Comparison of ENCODE assay signal across 14 cellular contexts in the genomic region with DNA sequence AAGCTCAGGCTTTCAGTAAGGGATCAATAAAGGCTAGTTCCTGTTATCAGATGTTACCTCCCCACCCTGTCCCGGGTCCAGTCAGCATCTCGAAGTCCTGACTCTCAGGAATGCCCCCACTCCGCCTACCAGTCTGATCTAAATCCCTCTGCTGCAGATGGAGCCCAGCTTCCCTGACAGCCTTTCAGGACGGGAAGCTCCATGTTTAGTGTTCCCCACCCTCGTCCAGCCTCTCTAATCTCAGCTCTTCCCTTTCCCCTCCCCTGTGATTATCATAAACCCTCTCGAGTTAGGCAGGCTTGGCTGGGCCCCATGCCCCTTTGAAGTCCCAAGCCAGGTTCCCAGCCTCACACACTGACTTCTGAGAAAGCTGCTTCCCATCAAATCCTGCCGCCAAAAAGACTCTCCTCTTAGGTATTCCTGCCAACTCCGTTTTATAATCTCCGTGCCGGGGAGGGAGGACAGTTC. TPM values are rescaled to one million over a fixed set of nuclear protein-coding genes. Genes with fewer than 3 reads are reported as not detected.
A peak's percentile ranks its signal among the peaks of the same experiment; 100 is the strongest.
DNase-seq lines count a peak whose midpoint lies in the region; ATAC-seq and TF ChIP-seq lines count a peak whose summit lies in the region.
"Had no signal": no experiment of that assay in that cellular context is flagged by ENCODE, and none has a peak within 500 bp of the region (broad histone marks: within the 10 kb centered on the region; RNA-seq: fewer than 3 reads in every experiment).

No MANE protein-coding gene starts in this region.

- no peak overlapping the region for H3K4me2 ChIP-seq in HCT116 (ENCODE audit: low read length)

- H3K4me1 Mint-ChIP-seq in activated CD8-positive, alpha-beta memory T cell treated with anti-CD3 and anti-CD28 coated beads, Interleukin-2, amount 10 ng/mL, durations not matched to agents 7 days and 5 days = no peaks in the 10 kb centered on the region

- H3K27ac ChIP-seq in A673 (ENCODE audit: low read depth, low read length, poor library complexity, severe bottlenecking) = no peak overlapping the region
- no peak overlapping the region for H3K27ac ChIP-seq in HCT116 (ENCODE audit: low read depth, low read length)
- H3K27ac ChIP-seq in WERI-Rb-1 = peak overlapping the region; percentile 19; the same call in 1 of the 2 replicates
- H3K27ac ChIP-seq: tibial nerve had no signal

- no peaks in the 10 kb centered on the region for H3K27me3 ChIP-seq in A673 (replicated peaks; ENCODE audit: insufficient read depth, low read depth, low read length, poor library complexity)
- no peaks in the 10 kb centered on the region for H3K27me3 ChIP-seq in HCT116 (ENCODE audit: insufficient read depth, low read length)
- no peaks in the 10 kb centered on the region for H3K27me3 ChIP-seq in WERI-Rb-1 (ENCODE audit: insufficient read depth, low read depth, severe bottlenecking)

- no peak overlapping the region for H3K4me3 Mint-ChIP-seq in activated CD8-positive, alpha-beta memory T cell treated with anti-CD3 and anti-CD28 coated beads, Interleukin-2, amount 10 ng/mL, durations not matched to agents 7 days and 5 days
- H3K4me3 Mint-ChIP-seq: naive thymus-derived CD8-positive, alpha-beta T cell had no signal

- BruUV-seq in A673 (replicated peaks; lab: Mats Ljungman, UMichigan) = no TSS peak
- no TSS peak for BruUV-seq in HCT116 (replicated peaks; lab: Mats Ljungman, UMichigan)

- no peak for TF ChIP-seq POLR2A in HCT116 (IDR thresholded peaks at IDR 0.05; ENCODE audit: borderline replicate concordance, extremely low read depth, insufficient read depth, insufficient read length)
- no peak for TF ChIP-seq POLR2A in GM18505 (IDR thresholded peaks at IDR 0.05; ENCODE audit: borderline replicate concordance, extremely low read depth, insufficient read depth, insufficient read length)

- no peak for TF ChIP-seq RAD21 in HCT116 (IDR thresholded peaks at IDR 0.05; ENCODE audit: low read depth)

- no peak overlapping the region for H2AFZ ChIP-seq in HCT116 (ENCODE audit: low read depth, low read length, poor library complexity, severe bottlenecking)

- no peaks in the 10 kb centered on the region for H3K9me3 ChIP-seq in A673 (ENCODE audit: low read depth, low read length, poor library complexity, severe bottlenecking)
- H3K9me3 ChIP-seq in HCT116 (ENCODE audit: control insufficient read depth in 1 of 2, insufficient read depth in 1 of 2, low read depth in 1 of 2, low read length in 2 of 2) = no peaks in the 10 kb centered on the region
- H3K9me3 ChIP-seq in WERI-Rb-1 (ENCODE audit: severe bottlenecking) = no peaks in the 10 kb centered on the region
- H3K9me3 ChIP-seq: tibial nerve had no signal

- H3K9me3 Mint-ChIP-seq in activated CD8-positive, alpha-beta memory T cell treated with anti-CD3 and anti-CD28 coated beads, Interleukin-2, amount 10 ng/mL, durations not matched to agents 7 days and 5 days (ENCODE audit: low read depth) = no peaks in the 10 kb centered on the region
- H3K9me3 Mint-ChIP-seq: naive thymus-derived CD8-positive, alpha-beta T cell had no signal

- H3K27ac Mint-ChIP-seq in activated CD8-positive, alpha-beta memory T cell treated with anti-CD3 and anti-CD28 coated beads, Interleukin-2, amount 10 ng/mL, durations not matched to agents 7 days and 5 days = no peak overlapping the region

- no peak overlapping the region for H3K9ac ChIP-seq in HCT116 (ENCODE audit: low read length)

- H3K27me3 Mint-ChIP-seq in activated CD8-positive, alpha-beta memory T cell treated with anti-CD3 and anti-CD28 coated beads, Interleukin-2, amount 10 ng/mL, durations not matched to agents 7 days and 5 days = peaks cover 36% of the 10 kb centered on the region

- POLR2A ChIA-PET in A673 (lab: Charles Lee; ENCODE audit: low non-redundant PET) = interaction anchor here (0.5 kb wide), 1 partner anchor 109 kb away, joined by 3 read pairs; no protein-coding TSS in a partner anchor
- POLR2A ChIA-PET in HCT116 (lab: Charles Lee) = no interaction called here

- DNase-seq in A673 (ENCODE audit: low spot score) (peak; percentile 82), HCT116 (ENCODE audit: low read depth, low spot score) (no peak), WERI-Rb-1 (peak; percentile 93), left kidney (ENCODE audit: low read depth, low spot score) (peak; percentile 71), SHP77 treated with DMSO at 0.1 percent for 48 hours (lab: John Stamatoyannopoulos, UW) (no peak)
- DNase-seq in activated CD8-positive, alpha-beta memory T cell treated with anti-CD3 and anti-CD28 coated beads, Interleukin-2, amount 10 ng/mL, durations not matched to agents 7 days and 5 days = no peak
- DNase-seq: head of caudate nucleus; MV-4-11; naive thymus-derived CD8-positive, alpha-beta T cell; NCI-H2171 had no signal

- H3K36me3 ChIP-seq in A673 (ENCODE audit: insufficient read depth, low read length, poor library complexity, severe bottlenecking) (no peaks in the 10 kb centered on the region), HCT116 (ENCODE audit: control insufficient read depth in 1 of 2, insufficient read depth in 2 of 2, low read length in 2 of 2) (no peaks in the 10 kb centered on the region), WERI-Rb-1 (no peaks in the 10 kb centered on the region)
- H3K36me3 ChIP-seq: tibial nerve had no signal

- H3K36me3 Mint-ChIP-seq in activated CD8-positive, alpha-beta memory T cell treated with anti-CD3 and anti-CD28 coated beads, Interleukin-2, amount 10 ng/mL, durations not matched to agents 7 days and 5 days = no peaks in the 10 kb centered on the region

- no peak overlapping the region for H3K4me3 ChIP-seq in A673 (ENCODE audit: low read depth, low read length, poor library complexity, severe bottlenecking)
- H3K4me3 ChIP-seq in HCT116 (replicated peaks in 1 of 2; ENCODE audit: low read depth in 1 of 2, low read length in 2 of 2) = no peak overlapping the region
- peak overlapping the region; percentile 43 for H3K4me3 ChIP-seq in WERI-Rb-1 (ENCODE audit: low read depth, low read length)
- H3K4me3 ChIP-seq: tibial nerve had no signal

- intact Hi-C loops in A673 (cut with micrococcal nuclease; ENCODE audit: unreplicated experiment) = no loop called here
- intact Hi-C loops in HCT116 (cut with micrococcal nuclease) = no loop called here

- no peak for TF ChIP-seq CTCF in A673 (conservative IDR thresholded peaks at IDR 0.05; ENCODE audit: low read depth, low read length)
- no peak for TF ChIP-seq CTCF in HCT116 (IDR thresholded peaks at IDR 0.05 in 2 of 3, conservative IDR thresholded peaks at IDR 0.05 in 1 of 3; ENCODE audit: borderline replicate concordance in 1 of 3, insufficient read depth in 1 of 3, low read depth in 2 of 3, low read length in 2 of 3)
- TF ChIP-seq CTCF in WERI-Rb-1 (IDR thresholded peaks at IDR 0.05; ENCODE audit: low read depth, low read length) = no peak

- RAD21 ChIA-PET in HCT116 (lab: Charles Lee; ENCODE audit: low non-redundant PET in 1 of 2, low total read pairs in 2 of 2, uncharacterized antibody in 2 of 2, unreplicated experiment in 2 of 2) = no interaction called here

- H3K4me1 ChIP-seq in A673 (ENCODE audit: insufficient read depth, low read length, poor library complexity, severe bottlenecking) (peaks cover 16% of the 10 kb centered on the region), HCT116 (ENCODE audit: control insufficient read depth in 1 of 2, insufficient read depth in 2 of 2, low read length in 2 of 2) (no peaks in the 10 kb centered on the region)

- no peaks in the 10 kb centered on the region for H3K9me2 ChIP-seq in HCT116 (ENCODE audit: insufficient read depth)

- ATAC-seq in HCT116 = no peak
- ATAC-seq in GM19023 (IDR thresholded peaks at IDR 0.05; ENCODE audit: unreplicated experiment) = no peak
- ATAC-seq in GM18505 (IDR thresholded peaks at IDR 0.05; ENCODE audit: unreplicated experiment) = no peak
- ATAC-seq in activated CD8-positive, alpha-beta memory T cell treated with anti-CD3 and anti-CD28 coated beads, Interleukin-2, amount 10 ng/mL, durations not matched to agents 7 days and 5 days = no peak
- ATAC-seq: naive thymus-derived CD8-positive, alpha-beta T cell had no signal

- H4K20me1 ChIP-seq in HCT116 (ENCODE audit: insufficient read depth) = no peaks in the 10 kb centered on the region

- CTCF ChIA-PET in A673 (lab: Charles Lee) = no interaction called here
- CTCF ChIA-PET in HCT116 (lab: Charles Lee) = no interaction called here
- CTCF ChIA-PET in activated CD8-positive, alpha-beta memory T cell treated with anti-CD3 and anti-CD28 coated beads, Interleukin-2, amount 10 ng/mL, durations not matched to agents 7 days and 5 days (lab: Charles Lee) = interaction anchor here (1.1 to 1.9 kb wide), 2 partner anchors 15 to 111 kb away, joined by 5 read pairs; no protein-coding TSS in a partner anchor

- H3K79me2 ChIP-seq in HCT116 (ENCODE audit: insufficient read depth, low read length) = no peaks in the 10 kb centered on the region

TF ChIP-seq in HCT116, 20 proteins besides CTCF, POLR2A, EP300 and RAD21:
- TF ChIP-seq SP1 (IDR thresholded peaks at IDR 0.05; ENCODE audit: low read depth) = no peak
- no peak for TF ChIP-seq ZFX (IDR thresholded peaks at IDR 0.05)
- TF ChIP-seq TCF7L2 (IDR thresholded peaks at IDR 0.05; ENCODE audit: borderline replicate concordance, extremely low read depth, insufficient read depth, insufficient read length) = peak; percentile 92

RNA-seq across cellular contexts. Expression of a gene that starts 16.6 kb away (rescaled TPM):
- total RNA-seq in A673 (2021) = 25.7 and 31.2 TPM in 2 replicates
- 51.5 TPM for total RNA-seq in HCT116 (2021; ENCODE audit: unreplicated experiment)
- 31.7 and 44.1 TPM in 2 replicates for polyA plus RNA-seq in HCT116 (2012)
- 1 to 10 TPM in 1 of 2 experiments, under 1 TPM in 1; 0.82 to 1.9 TPM for total RNA-seq in activated CD8-positive, alpha-beta memory T cell treated with anti-CD3 and anti-CD28 coated beads, Interleukin-2, amount 10 ng/mL, durations not matched to agents 7 days and 5 days
- total RNA-seq: naive thymus-derived CD8-positive, alpha-beta T cell; OCI-LY7 had no signal

Comparison
In these comparisons a context has a peak if more than half of its experiments do, and no peak if none do; other contexts are left out.
1. DNase-seq: peak in A673 (single experiment), WERI-Rb-1 (single experiment) and left kidney (single experiment); none in HCT116 (single experiment), activated CD8-positive, alpha-beta memory T cell treated with anti-CD3 and anti-CD28 coated beads, Interleukin-2, amount 10 ng/mL, durations not matched to agents 7 days and 5 days (single experiment) and SHP77 treated with DMSO at 0.1 percent for 48 hours (single experiment).